ENCODE assay signal across 11 cellular contexts in genomic region chr14:37165794-37166193, GRCh38. TPM values are rescaled to one million over a fixed set of nuclear protein-coding genes. Genes with fewer than 3 reads are reported as not detected.
"Had no signal": no experiment of that assay in that cellular context is flagged by ENCODE, and none has a peak within 500 bp of the region (broad histone marks: within the 10 kb centered on the region; RNA-seq: fewer than 3 reads in every experiment).

No MANE protein-coding gene starts in this region.

- H3K9ac ChIP-seq: GM23248 had no signal

- H3K4me1 ChIP-seq: HAP-1 had no signal

- H3K36me3 ChIP-seq: HAP-1 had no signal

- H3K9me3 ChIP-seq: HAP-1 had no signal

- FAIRE-seq: H54 had no signal

- H3K27ac ChIP-seq: GM23248 had no signal

- H3K4me2 ChIP-seq: GM23338 had no signal

- H2AFZ ChIP-seq: GM23248, GM23338 had no signal

- ATAC-seq: GM23338, HCT116 had no signal

- H3K4me3 ChIP-seq: GM23248, GM23338, HAP-1 had no signal

- DNase-seq: GM23248, GOT3, H7, H9, HCEC 1CT, HFFc6 had no signal

RNA-seq across cellular contexts. Expression of gene SLC25A21, which starts 6.6 kb away (rescaled TPM):
- total RNA-seq: GM23248, H4 had no signal
